Comparison of ENCODE assay signal across 8 cellular contexts in the genomic region with DNA sequence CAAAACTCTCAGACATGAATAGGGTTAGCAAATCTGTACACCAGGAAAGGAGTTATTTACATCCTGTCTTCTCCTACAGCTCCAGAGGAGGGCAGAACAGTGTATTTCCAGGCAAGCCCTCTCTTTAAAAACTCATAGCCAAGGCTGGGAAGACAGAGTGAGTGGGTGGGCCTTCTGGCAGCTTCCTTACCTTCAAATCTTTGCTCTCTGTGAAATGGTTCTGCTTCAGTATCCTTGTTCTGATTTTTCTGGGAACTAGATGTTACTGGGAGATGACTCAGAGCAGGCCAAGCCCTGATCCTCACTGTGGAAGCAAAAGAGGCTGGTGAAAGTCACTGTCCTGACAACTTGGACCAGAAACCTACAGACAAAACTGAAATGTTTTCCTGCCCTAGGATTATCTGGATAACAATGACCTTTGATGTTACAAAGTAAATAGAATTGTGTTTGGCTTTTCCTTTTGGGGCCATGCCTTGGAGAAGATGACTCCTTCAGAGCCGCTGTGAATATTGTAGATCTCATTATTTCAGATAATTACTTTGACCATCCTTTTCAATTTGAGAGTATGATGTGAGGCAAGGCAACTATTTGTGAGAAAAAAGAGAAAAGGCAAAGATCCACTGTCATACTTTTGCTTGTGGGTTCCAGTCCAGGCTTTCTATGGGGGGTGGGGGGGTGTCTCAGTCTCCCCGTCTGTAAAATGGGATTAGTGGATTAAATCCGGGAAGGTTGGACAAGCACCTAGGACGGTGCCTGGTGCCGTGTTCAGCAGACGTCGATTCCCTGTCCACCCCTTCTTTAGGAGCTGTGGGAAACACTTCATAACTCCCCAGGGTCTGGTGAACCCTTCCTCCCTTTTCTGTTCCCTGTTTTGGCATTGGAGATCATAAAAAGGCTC. TPM values are rescaled to one million over a fixed set of nuclear protein-coding genes. Genes with fewer than 3 reads are reported as not detected.
DNase-seq lines count a peak whose midpoint lies in the region; ATAC-seq and TF ChIP-seq lines count a peak whose summit lies in the region.

No MANE protein-coding gene starts in this region.

- intact Hi-C loops in PC-9 (cut with micrococcal nuclease; ENCODE audit: unreplicated experiment): no loop called here
- intact Hi-C loops in mucosa of descending colon (cut with DNase I, micrococcal nuclease): no loop called here

- CTCF ChIA-PET in PC-9 (lab: Charles Lee): interaction anchor here (0.9 kb wide), 1 partner anchor 533 kb away, joined by 4 read pairs; no protein-coding TSS in a partner anchor

- ATAC-seq in mucosa of descending colon: peak; percentile 37

- H3K4me3 ChIP-seq in PC-9 (no peak overlapping the region; the same call in 1 of the 2 replicates), mucosa of descending colon (no peak overlapping the region)

- peaks cover 87% of the 10 kb centered on the region for H3K27me3 Mint-ChIP-seq in T-helper 1 cell treated with Interleukin-12 subunit alpha and Interleukin-12 subunit beta and Interleukin-4 antibody, amounts not matched to agents 30 μg/mL and 1 μg/mL, for 36 hours (ENCODE audit: low read depth)
- H3K27me3 Mint-ChIP-seq in endothelial cell (ENCODE audit: unreplicated experiment): peaks cover 5% of the 10 kb centered on the region

- no peaks in the 10 kb centered on the region for H3K9me3 Mint-ChIP-seq in T-helper 1 cell treated with Interleukin-12 subunit alpha and Interleukin-12 subunit beta and Interleukin-4 antibody, amounts not matched to agents 30 μg/mL and 1 μg/mL, for 36 hours
- no peaks in the 10 kb centered on the region for H3K9me3 Mint-ChIP-seq in endothelial cell (ENCODE audit: unreplicated experiment)

- TF ChIP-seq CTCF in PC-9 (conservative IDR thresholded peaks at IDR 0.05) (peak; percentile 38; the same call in 1 of the 2 replicates), endothelial cell (IDR thresholded peaks at IDR 0.05; ENCODE audit: unreplicated experiment) (no peak), mucosa of descending colon (IDR thresholded peaks at IDR 0.05) (no peak)

- H3K36me3 ChIP-seq in PC-9 (ENCODE audit: low read depth) (no peaks in the 10 kb centered on the region), mucosa of descending colon (ENCODE audit: low read depth) (no peaks in the 10 kb centered on the region)

- H3F3A ChIP-seq in PC-9 (ENCODE audit: insufficient read depth, low read depth): peaks cover 9% of the 10 kb centered on the region; the same call in 1 of the 2 replicates

- H3K4me1 Mint-ChIP-seq in T-helper 1 cell treated with Interleukin-12 subunit alpha and Interleukin-12 subunit beta and Interleukin-4 antibody, amounts not matched to agents 30 μg/mL and 1 μg/mL, for 36 hours (ENCODE audit: low read depth): peaks cover 5% of the 10 kb centered on the region
- H3K4me1 Mint-ChIP-seq in endothelial cell (ENCODE audit: unreplicated experiment): peaks cover 43% of the 10 kb centered on the region

- H3K4me1 ChIP-seq in PC-9 (replicated peaks; ENCODE audit: insufficient read depth) (no peaks in the 10 kb centered on the region), mucosa of descending colon (ENCODE audit: low read depth) (peaks cover 6% of the 10 kb centered on the region)

- DNase-seq in T-helper 1 cell (no peak), PC-9 (no peak), endothelial cell (ENCODE audit: low spot score) (peak; percentile 22), mucosa of descending colon (no peak), COR-L47 (lab: John Stamatoyannopoulos, UW) (no peak)
- no peak for DNase-seq in activated CD4-positive, CD25-positive, alpha-beta regulatory T cell treated with anti-CD3 and anti-CD28 coated beads, Interleukin-2, amount 50 U/mL, for 72 hours
- DNase-seq in stimulated activated CD8-positive, alpha-beta memory T cell treated with anti-CD3 and anti-CD28 coated beads, Interleukin-4, amount 100 ng/mL, for 48 hours: no peak

- no peaks in the 10 kb centered on the region for H3K27me3 ChIP-seq in PC-9 (ENCODE audit: insufficient read depth, low read depth)

- H3K79me2 ChIP-seq in PC-9 (ENCODE audit: low read depth): no peaks in the 10 kb centered on the region

- no peaks in the 10 kb centered on the region for H4K20me1 ChIP-seq in PC-9 (ENCODE audit: insufficient read depth)

- POLR2A ChIA-PET in PC-9 (lab: Charles Lee; ENCODE audit: unreplicated experiment): no interaction called here

- no peaks in the 10 kb centered on the region for H3K36me3 Mint-ChIP-seq in T-helper 1 cell treated with Interleukin-12 subunit alpha and Interleukin-12 subunit beta and Interleukin-4 antibody, amounts not matched to agents 30 μg/mL and 1 μg/mL, for 36 hours (ENCODE audit: low read depth)
- H3K36me3 Mint-ChIP-seq in endothelial cell (ENCODE audit: low read depth, unreplicated experiment): no peaks in the 10 kb centered on the region

- no peaks in the 10 kb centered on the region for H3K9me3 ChIP-seq in PC-9 (ENCODE audit: insufficient read depth, low read depth)
- H3K9me3 ChIP-seq in mucosa of descending colon: no peaks in the 10 kb centered on the region

- no peaks in the 10 kb centered on the region for H3K9me2 ChIP-seq in PC-9 (ENCODE audit: insufficient read depth)

- peak overlapping the region; percentile 83 for H2AFZ ChIP-seq in PC-9

- H3K4me3 Mint-ChIP-seq in T-helper 1 cell treated with Interleukin-12 subunit alpha and Interleukin-12 subunit beta and Interleukin-4 antibody, amounts not matched to agents 30 μg/mL and 1 μg/mL, for 36 hours: peak overlapping the region; percentile 9
- H3K4me3 Mint-ChIP-seq in endothelial cell (ENCODE audit: unreplicated experiment): peak overlapping the region; percentile 92

- peak overlapping the region; percentile 92 for H3K4me2 ChIP-seq in PC-9

- no TSS peak for BruUV-seq in PC-9 (replicated peaks; lab: Mats Ljungman, UMichigan)

- H3K27ac ChIP-seq in PC-9: no peak overlapping the region

- H3K27ac Mint-ChIP-seq in T-helper 1 cell treated with Interleukin-12 subunit alpha and Interleukin-12 subunit beta and Interleukin-4 antibody, amounts not matched to agents 30 μg/mL and 1 μg/mL, for 36 hours: no peak overlapping the region
- peak overlapping the region; percentile 65 for H3K27ac Mint-ChIP-seq in endothelial cell (ENCODE audit: unreplicated experiment)

RNA-seq across cellular contexts. Expression of a gene that starts 0.6 kb away (rescaled TPM):
- 2.6 and 3.0 TPM in 2 replicates for total RNA-seq in PC-9 (2021)
- total RNA-seq in endothelial cell (ENCODE audit: unreplicated experiment): 50.6 TPM
- 10 to 100 TPM in 1 of 3 donors, 1 to 10 TPM in 2; 4.3 to 15.8 (median 6.8) TPM for total RNA-seq in mucosa of descending colon

RNA-seq across cellular contexts. Expression of a gene that starts 19.2 kb away (rescaled TPM):
- total RNA-seq in PC-9 (2021) (27.1 and 27.5 TPM in 2 replicates), endothelial cell (ENCODE audit: unreplicated experiment) (71.3 TPM), mucosa of descending colon (10 to 100 TPM; 16.0 to 50.1 (median 19.7) TPM)
